ENCODE assay signal across 12 cellular contexts in the genomic region with DNA sequence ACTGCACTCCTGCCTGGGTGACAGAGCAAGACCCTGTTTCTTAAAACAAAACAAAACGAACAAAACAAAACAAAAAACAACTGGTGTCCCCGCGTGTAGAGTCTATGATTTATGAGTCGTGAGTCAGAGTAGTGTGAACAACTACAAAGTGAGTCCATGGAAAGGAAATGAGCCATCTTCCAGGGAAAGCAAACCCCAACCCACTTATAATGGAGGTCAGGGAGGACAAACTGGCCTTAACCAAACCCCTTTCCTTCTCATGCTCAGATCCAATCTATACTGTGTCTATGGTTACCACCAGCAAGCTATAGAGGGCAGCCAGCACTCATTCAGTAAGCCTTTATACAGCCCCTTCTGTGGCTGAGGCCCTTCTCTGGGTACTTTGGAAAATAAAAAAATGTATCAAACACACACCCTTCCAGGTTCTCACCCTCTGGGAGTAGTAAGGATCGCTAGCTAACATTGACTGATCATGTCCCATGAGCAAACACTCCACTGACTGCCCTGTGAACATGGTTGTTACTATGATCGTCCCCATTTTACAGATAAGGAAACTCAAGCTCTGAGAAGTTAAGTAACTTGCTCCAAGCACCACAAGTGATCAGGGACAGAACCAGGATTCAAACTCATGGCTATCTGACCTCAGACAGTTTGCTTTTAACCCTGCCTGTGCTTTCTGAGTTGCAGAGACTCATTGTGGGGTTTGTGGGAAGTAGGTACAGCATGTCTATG. TPM values are rescaled to one million over a fixed set of nuclear protein-coding genes. Genes with fewer than 3 reads are reported as not detected.
DNase-seq lines count a peak whose midpoint lies in the region; ATAC-seq, FAIRE-seq and TF ChIP-seq lines count a peak whose summit lies in the region.
"Had no signal": no experiment of that assay in that cellular context is flagged by ENCODE, and none has a peak within 500 bp of the region (broad histone marks: within the 10 kb centered on the region; RNA-seq: fewer than 3 reads in every experiment).

No MANE protein-coding gene starts in this region.

- H3K27me3 Mint-ChIP-seq in activated naive CD4-positive, alpha-beta T cell treated with anti-CD3 and anti-CD28 coated beads for 36 hours (ENCODE audit: low read depth), result peaks cover 10% of the 10 kb centered on the region

- no peaks in the 10 kb centered on the region for H3K79me2 ChIP-seq in osteoblast (ENCODE audit: insufficient read depth, low read length)

- H3K4me1 ChIP-seq in osteoblast (ENCODE audit: insufficient read depth, low read length), result peaks cover 34% of the 10 kb centered on the region

- intact Hi-C loops in activated naive CD4-positive, alpha-beta T cell treated with anti-CD3 and anti-CD28 coated beads for 36 hours (cut with micrococcal nuclease), result no loop called here

- DNase-seq in GM04503 (ENCODE audit: low read depth), result peak; percentile 56
- DNase-seq in RCC 7860 (ENCODE audit: low spot score), result peak; percentile 33
- peak; percentile 93 for DNase-seq in osteoblast (ENCODE audit: insufficient read length, low spot score, missing footprints)
- DNase-seq in activated naive CD4-positive, alpha-beta T cell treated with anti-CD3 and anti-CD28 coated beads for 36 hours, result no peak
- no peak for DNase-seq in activated CD4-positive, CD25-positive, alpha-beta regulatory T cell treated with anti-CD3 and anti-CD28 coated beads, Interleukin-2, amount 50 U/mL, for 72 hours
- DNase-seq in NCI-H128 (lab: John Stamatoyannopoulos, UW; ENCODE audit: unreplicated experiment), result no peak
- DNase-seq: activated CD8-positive, alpha-beta T cell treated with anti-CD3 and anti-CD28 coated beads, Interleukin-2, amount 10 ng/mL, durations not matched to agents 7 days and 5 days; Karpas-422; NCI-H446; sigmoid colon had no signal

- no peaks in the 10 kb centered on the region for H3K9me3 Mint-ChIP-seq in activated naive CD4-positive, alpha-beta T cell treated with anti-CD3 and anti-CD28 coated beads for 36 hours

- no peaks in the 10 kb centered on the region for H4K20me1 ChIP-seq in osteoblast (ENCODE audit: insufficient read depth, low read length)

- no peaks in the 10 kb centered on the region for H3K4me1 Mint-ChIP-seq in activated naive CD4-positive, alpha-beta T cell treated with anti-CD3 and anti-CD28 coated beads for 36 hours (ENCODE audit: low read depth)

- no peaks in the 10 kb centered on the region for H3K36me3 ChIP-seq in osteoblast (ENCODE audit: insufficient read depth, low read length)
- H3K36me3 ChIP-seq: sigmoid colon had no signal

- H3K9me3 ChIP-seq in osteoblast (ENCODE audit: low read depth, low read length), result no peaks in the 10 kb centered on the region
- H3K9me3 ChIP-seq: sigmoid colon had no signal

- H2AFZ ChIP-seq in osteoblast (ENCODE audit: low read length), result no peak overlapping the region

- ATAC-seq in esophagus mucosa (peak; percentile 20), GM21447 (IDR thresholded peaks at IDR 0.05; ENCODE audit: unreplicated experiment) (no peak)
- ATAC-seq: activated CD8-positive, alpha-beta T cell treated with anti-CD3 and anti-CD28 coated beads, Interleukin-2, amount 10 ng/mL, durations not matched to agents 7 days and 5 days had no signal

- peak overlapping the region; percentile 76 for H3K4me2 ChIP-seq in osteoblast (ENCODE audit: insufficient read depth, low read length)

- CTCF ChIA-PET in activated naive CD4-positive, alpha-beta T cell treated with anti-CD3 and anti-CD28 coated beads for 36 hours (lab: Charles Lee), result interaction anchor here (0.8 kb wide), 2 partner anchors 61 to 99 kb away, joined by 3 to 5 read pairs; no protein-coding TSS in a partner anchor

- FAIRE-seq in RCC 7860 (lab: Jason Lieb, UNC), result no peak

- H3K27ac Mint-ChIP-seq in activated naive CD4-positive, alpha-beta T cell treated with anti-CD3 and anti-CD28 coated beads for 36 hours, result no peak overlapping the region
- H3K27ac Mint-ChIP-seq: activated CD8-positive, alpha-beta T cell treated with anti-CD3 and anti-CD28 coated beads, Interleukin-2, amount 10 ng/mL, durations not matched to agents 7 days and 5 days had no signal

- no peak for TF ChIP-seq CTCF in osteoblast (IDR thresholded peaks at IDR 0.05; ENCODE audit: extremely low read depth, low read depth, low read length)

- H3K36me3 Mint-ChIP-seq in activated naive CD4-positive, alpha-beta T cell treated with anti-CD3 and anti-CD28 coated beads for 36 hours (ENCODE audit: low read depth), result no peaks in the 10 kb centered on the region

- H3K27me3 ChIP-seq in osteoblast (ENCODE audit: insufficient read depth, low read length), result no peaks in the 10 kb centered on the region
- H3K27me3 ChIP-seq: sigmoid colon had no signal

- peak overlapping the region; percentile 81 for H3K27ac ChIP-seq in osteoblast (ENCODE audit: low read depth, low read length)

- peak overlapping the region; percentile 45 for H3K4me3 ChIP-seq in osteoblast (ENCODE audit: insufficient read depth, low read length)
- H3K4me3 ChIP-seq: sigmoid colon had no signal

- no peak overlapping the region for H3K4me3 Mint-ChIP-seq in activated naive CD4-positive, alpha-beta T cell treated with anti-CD3 and anti-CD28 coated beads for 36 hours
- H3K4me3 Mint-ChIP-seq: activated CD8-positive, alpha-beta T cell treated with anti-CD3 and anti-CD28 coated beads, Interleukin-2, amount 10 ng/mL, durations not matched to agents 7 days and 5 days had no signal

RNA-seq across cellular contexts. Expression of a gene that starts 24.7 kb away (rescaled TPM):
- total RNA-seq in esophagus mucosa (0.68 TPM), osteoblast (38.0 and 56.9 TPM in 2 replicates)
- not detected for total RNA-seq in activated naive CD4-positive, alpha-beta T cell treated with anti-CD3 and anti-CD28 coated beads for 36 hours
- total RNA-seq: activated CD8-positive, alpha-beta T cell treated with anti-CD3 and anti-CD28 coated beads, Interleukin-2, amount 10 ng/mL, durations not matched to agents 7 days and 5 days had no signal

RNA-seq across cellular contexts. Expression of a gene that starts 54.9 kb away (rescaled TPM):
- not detected for total RNA-seq in esophagus mucosa
- total RNA-seq in osteoblast, result not detected in 2 replicates
- not detected for total RNA-seq in activated naive CD4-positive, alpha-beta T cell treated with anti-CD3 and anti-CD28 coated beads for 36 hours
- total RNA-seq: activated CD8-positive, alpha-beta T cell treated with anti-CD3 and anti-CD28 coated beads, Interleukin-2, amount 10 ng/mL, durations not matched to agents 7 days and 5 days; sigmoid colon had no signal

Comparison
In these comparisons a context has a peak if more than half of its experiments do, and no peak if none do; other contexts are left out.
1. DNase-seq: peak in GM04503 (single experiment), RCC 7860 (single experiment) and osteoblast (single experiment); none in activated naive CD4-positive, alpha-beta T cell treated with anti-CD3 and anti-CD28 coated beads for 36 hours (single experiment), activated CD4-positive, CD25-positive, alpha-beta regulatory T cell treated with anti-CD3 and anti-CD28 coated beads, Interleukin-2, amount 50 U/mL, for 72 hours (single experiment) and NCI-H128 (single experiment).
2. RNA of a gene that starts 24.7 kb away (total RNA-seq): 38.0 to 56.9 TPM in osteoblast; 0.68 TPM in esophagus mucosa (single experiment) and not detected in activated naive CD4-positive, alpha-beta T cell treated with anti-CD3 and anti-CD28 coated beads for 36 hours; every median in the first group is over 10 times any median in the second.